Comparison of ENCODE assay signal across 16 cellular contexts in the genomic region with DNA sequence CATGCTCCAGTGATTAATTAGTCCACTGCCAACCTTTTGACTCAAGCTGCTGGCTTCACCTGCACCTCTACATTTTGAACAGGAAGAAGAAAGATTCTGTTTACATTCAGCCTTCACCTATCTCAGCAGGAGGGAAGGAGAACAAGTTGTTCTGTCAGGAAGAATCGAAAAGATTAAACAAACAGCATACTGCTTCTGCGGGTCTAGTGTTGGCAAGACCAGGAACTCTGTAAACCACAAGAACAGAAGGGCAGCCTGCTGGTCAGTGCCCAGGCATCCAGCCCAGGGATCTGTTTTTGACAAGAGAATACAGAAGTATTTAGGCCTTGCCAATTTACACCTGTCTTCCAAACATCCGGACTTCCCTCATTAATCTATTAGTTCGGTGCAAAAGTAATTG.
A peak's percentile ranks its signal among the peaks of the same experiment; 100 is the strongest.
DNase-seq lines count a peak whose midpoint lies in the region; ATAC-seq and TF ChIP-seq lines count a peak whose summit lies in the region.
"Had no signal": no experiment of that assay in that cellular context is flagged by ENCODE, and none has a peak within 500 bp of the region (broad histone marks: within the 10 kb centered on the region; RNA-seq: fewer than 3 reads in every experiment).

No MANE protein-coding gene starts in this region.

- ATAC-seq in right lobe of liver, result no peak
- ATAC-seq: A549; CD8-positive, alpha-beta T cell; HepG2 had no signal

- H3K9me3 ChIP-seq in liver (ENCODE audit: control insufficient read depth in 4 of 4, low read length in 3 of 4) (no peaks in the 10 kb centered on the region), right lobe of liver (no peaks in the 10 kb centered on the region), esophagus muscularis mucosa (peaks cover 0 to 5% (median 0%) of the 10 kb centered on the region in 4 donors)
- H3K9me3 ChIP-seq: A549, BE2C had no signal

- H3K4me3 ChIP-seq in liver (ENCODE audit: low read depth in 1 of 3, low read length in 3 of 3), result no peak overlapping the region
- no peak overlapping the region for H3K4me3 ChIP-seq in right lobe of liver
- H3K4me3 ChIP-seq in esophagus muscularis mucosa, result no peak overlapping the region
- no peak overlapping the region for H3K4me3 ChIP-seq in lower leg skin (ENCODE audit: low read depth, poor library complexity, severe bottlenecking)
- H3K4me3 ChIP-seq: A549 had no signal

- H3K4me1 ChIP-seq in liver (ENCODE audit: control insufficient read depth in 4 of 4, insufficient read depth in 4 of 4, low read length in 3 of 4) (no peaks in the 10 kb centered on the region), right lobe of liver (peaks cover 0 to 5% (median 0%) of the 10 kb centered on the region in 4 donors), esophagus muscularis mucosa (no peaks in the 10 kb centered on the region)
- H3K4me1 ChIP-seq: A549, BE2C had no signal

- DNase-seq in right lobe of liver (no peak), NCI-H510A treated with DMSO at 0.1 percent for 48 hours (lab: John Stamatoyannopoulos, UW) (peak; percentile 40), esophagus muscularis mucosa (ENCODE audit: extremely low spot score) (peak; percentile 7), DMS114 treated with DMSO at 0.1 percent for 48 hours (lab: John Stamatoyannopoulos, UW; ENCODE audit: unreplicated experiment) (no peak), NCI-H2081 treated with DMSO at 0.1 percent for 48 hours (lab: John Stamatoyannopoulos, UW) (no peak), lower leg skin (ENCODE audit: low spot score in 2 of 2) (no peak)
- DNase-seq: BE2C; CD8-positive, alpha-beta T cell; COR-L47; DMS53; GF-D8; GOT3; H9 had no signal

- no peak for TF ChIP-seq POLR2A in right lobe of liver (IDR thresholded peaks at IDR 0.05)
- no peak for TF ChIP-seq POLR2A in esophagus muscularis mucosa (IDR thresholded peaks at IDR 0.05; ENCODE audit: low read depth)
- TF ChIP-seq POLR2A in lower leg skin (IDR thresholded peaks at IDR 0.05), result no peak

- no peak overlapping the region for H3K9ac ChIP-seq in liver (ENCODE audit: low read depth in 1 of 2, low read length in 2 of 2)

- TF ChIP-seq EP300 in esophagus muscularis mucosa (IDR thresholded peaks at IDR 0.05), result no peak

- intact Hi-C loops in right lobe of liver (cut with DNase I) (no loop called here), esophagus muscularis mucosa (cut with DNase I) (no loop called here), lower leg skin (cut with DNase I; ENCODE audit: low total_unique reads) (no loop called here)

- H3K36me3 ChIP-seq in liver (ENCODE audit: control insufficient read depth in 4 of 4, insufficient read depth in 3 of 4, low read depth in 1 of 4, low read length in 3 of 4) (no peaks in the 10 kb centered on the region), right lobe of liver (no peaks in the 10 kb centered on the region), esophagus muscularis mucosa (no peaks in the 10 kb centered on the region)
- H3K36me3 ChIP-seq: BE2C had no signal

- TF ChIP-seq RAD21 in liver (IDR thresholded peaks at IDR 0.05), result no peak

- WGBS in liver, result 79% methylated on average over 4 of the region's 4 CpGs
- 68% methylated on average over 4 of the region's 4 CpGs for WGBS in right lobe of liver (ENCODE audit: insufficient coverage, low coverage, low lambda C conversion rate, missing lambda C conversion rate)
- 51% methylated on average over 4 of the region's 4 CpGs for WGBS in esophagus muscularis mucosa
- WGBS in lower leg skin, 2 donors, result 84 to 89% methylated on average over 4 of the region's 4 CpGs

- TF ChIP-seq CTCF in liver (IDR thresholded peaks at IDR 0.05; ENCODE audit: low read depth, low read length, missing input control) (no peak), right lobe of liver (IDR thresholded peaks at IDR 0.05) (no peak), esophagus muscularis mucosa (IDR thresholded peaks at IDR 0.05) (no peak), lower leg skin (IDR thresholded peaks at IDR 0.05) (no peak)

- no peaks in the 10 kb centered on the region for H3K27me3 ChIP-seq in liver (ENCODE audit: control insufficient read depth in 4 of 4, insufficient read depth in 4 of 4, low read length in 3 of 4)
- no peaks in the 10 kb centered on the region for H3K27me3 ChIP-seq in right lobe of liver
- H3K27me3 ChIP-seq in esophagus muscularis mucosa, result no peaks in the 10 kb centered on the region

- H3K27ac ChIP-seq in liver (ENCODE audit: low read depth in 1 of 2, low read length in 2 of 2) (no peak overlapping the region), right lobe of liver (no peak overlapping the region), esophagus muscularis mucosa (replicated peaks in 1 of 4) (no peak overlapping the region)
- H3K27ac ChIP-seq: A549 had no signal

TF ChIP-seq in liver, 16 proteins besides CTCF, POLR2A, EP300 and RAD21:
- TF ChIP-seq RXRA (IDR thresholded peaks at IDR 0.05), result no peak
- TF ChIP-seq, protein P1, sequence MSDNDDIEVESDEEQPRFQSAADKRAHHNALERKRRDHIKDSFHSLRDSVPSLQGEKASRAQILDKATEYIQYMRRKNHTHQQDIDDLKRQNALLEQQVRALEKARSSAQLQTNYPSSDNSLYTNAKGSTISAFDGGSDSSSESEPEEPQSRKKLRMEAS (IDR thresholded peaks at IDR 0.05), result no peak
- TF ChIP-seq, protein P2, sequence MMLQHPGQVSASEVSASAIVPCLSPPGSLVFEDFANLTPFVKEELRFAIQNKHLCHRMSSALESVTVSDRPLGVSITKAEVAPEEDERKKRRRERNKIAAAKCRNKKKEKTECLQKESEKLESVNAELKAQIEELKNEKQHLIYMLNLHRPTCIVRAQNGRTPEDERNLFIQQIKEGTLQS (IDR thresholded peaks at IDR 0.05), result no peak
- TF ChIP-seq NR2F2 (IDR thresholded peaks at IDR 0.05), result peak; percentile 18

Comparison
In these comparisons a context has a peak if more than half of its experiments do, and no peak if none do; other contexts are left out.
1. DNase-seq: peak in NCI-H510A treated with DMSO at 0.1 percent for 48 hours (single experiment) and esophagus muscularis mucosa (single experiment); none in right lobe of liver (0 of 3), DMS114 treated with DMSO at 0.1 percent for 48 hours (single experiment), NCI-H2081 treated with DMSO at 0.1 percent for 48 hours (single experiment) and lower leg skin (0 of 2).